ENCODE assay signal across 8 cellular contexts in genomic region chr4:40630335-40631021, GRCh38. TPM values are rescaled to one million over a fixed set of nuclear protein-coding genes. Genes with fewer than 3 reads are reported as not detected.
DNase-seq lines count a peak whose midpoint lies in the region; ATAC-seq lines count a peak whose summit lies in the region.

No MANE protein-coding gene starts in this region.

- peak overlapping the region; percentile 76 for H3K27ac ChIP-seq in skeletal muscle tissue (ENCODE audit: low read depth, low read length)

- H3K36me3 Mint-ChIP-seq in activated T-cell treated with anti-CD3 and anti-CD28 coated beads, Interleukin-2, amount 50 U/mL, for 24 hours (ENCODE audit: low read depth) = no peaks in the 10 kb centered on the region

- H3K9me3 ChIP-seq in iPS-18c (ENCODE audit: control insufficient read depth, insufficient read depth, low read length) = no peaks in the 10 kb centered on the region
- peaks cover 0 to under 1% (median 0%) of the 10 kb centered on the region in 3 donors for H3K9me3 ChIP-seq in skeletal muscle tissue (ENCODE audit: control insufficient read depth in 3 of 3, low read length in 3 of 3)

- H3K27me3 ChIP-seq in skeletal muscle tissue (ENCODE audit: control insufficient read depth in 3 of 3, insufficient read depth in 3 of 3, low read length in 3 of 3) = peaks cover 5 to 17% (median 14%) of the 10 kb centered on the region in 3 donors

- ATAC-seq in GM19043 (IDR thresholded peaks at IDR 0.05; ENCODE audit: low read depth, unreplicated experiment) = peak; percentile 52
- ATAC-seq in HG03135 (IDR thresholded peaks at IDR 0.05; ENCODE audit: unreplicated experiment) = peak; percentile 56

- H3K4me1 ChIP-seq in skeletal muscle tissue (ENCODE audit: control insufficient read depth in 3 of 3, insufficient read depth in 3 of 3, low read length in 3 of 3) = peaks cover 0 to 10% (median 3%) of the 10 kb centered on the region in 3 donors

- H3K27me3 Mint-ChIP-seq in activated T-cell treated with anti-CD3 and anti-CD28 coated beads, Interleukin-2, amount 50 U/mL, for 24 hours = peaks cover 55% of the 10 kb centered on the region

- peak overlapping the region in 2 of 3 donors; percentile 8 to 62 for H3K9ac ChIP-seq in skeletal muscle tissue (ENCODE audit: low read depth in 1 of 3, low read length in 3 of 3)

- peak overlapping the region; percentile 47 for H3K27ac Mint-ChIP-seq in activated T-cell treated with anti-CD3 and anti-CD28 coated beads, Interleukin-2, amount 50 U/mL, for 24 hours

- DNase-seq in C1 segment of cervical spinal cord (lab: John Stamatoyannopoulos, UW) = peak in 8 of 14 donors; percentile 8 to 52 (median 24)
- no peak for DNase-seq in activated T-cell treated with anti-CD3 and anti-CD28 coated beads, Interleukin-2, amount 50 U/mL, for 24 hours
- no peak for DNase-seq in foreskin melanocyte
- DNase-seq in NCI-H748 (lab: John Stamatoyannopoulos, UW; ENCODE audit: unreplicated experiment) = no peak

- H3K4me3 ChIP-seq in iPS-18c (ENCODE audit: insufficient read depth, low read depth, low read length) = peak overlapping the region; percentile 63
- peak overlapping the region in 1 of 3 donors; percentile 62 for H3K4me3 ChIP-seq in skeletal muscle tissue (ENCODE audit: low read length in 3 of 3)

- no peaks in the 10 kb centered on the region for H3K36me3 ChIP-seq in skeletal muscle tissue (ENCODE audit: control insufficient read depth in 3 of 3, insufficient read depth in 3 of 3, low read length in 3 of 3)

- peak overlapping the region; percentile 79 for H3K4me3 Mint-ChIP-seq in activated T-cell treated with anti-CD3 and anti-CD28 coated beads, Interleukin-2, amount 50 U/mL, for 24 hours

- H3K4me1 Mint-ChIP-seq in activated T-cell treated with anti-CD3 and anti-CD28 coated beads, Interleukin-2, amount 50 U/mL, for 24 hours (ENCODE audit: low read depth) = peaks cover 42% of the 10 kb centered on the region

- H3K9me3 Mint-ChIP-seq in activated T-cell treated with anti-CD3 and anti-CD28 coated beads, Interleukin-2, amount 50 U/mL, for 24 hours = no peaks in the 10 kb centered on the region

RNA-seq across cellular contexts. Expression of gene RBM47, which starts 0.8 kb away (rescaled TPM):
- 2.6 TPM for total RNA-seq in skeletal muscle tissue

Comparison
In these comparisons a context has a peak if more than half of its experiments do, and no peak if none do; other contexts are left out.
1. DNase-seq: peak in C1 segment of cervical spinal cord (8 of 14); none in activated T-cell treated with anti-CD3 and anti-CD28 coated beads, Interleukin-2, amount 50 U/mL, for 24 hours (single experiment), foreskin melanocyte (single experiment) and NCI-H748 (single experiment).